ENCODE assay signal across 8 cellular contexts in the genomic region with DNA sequence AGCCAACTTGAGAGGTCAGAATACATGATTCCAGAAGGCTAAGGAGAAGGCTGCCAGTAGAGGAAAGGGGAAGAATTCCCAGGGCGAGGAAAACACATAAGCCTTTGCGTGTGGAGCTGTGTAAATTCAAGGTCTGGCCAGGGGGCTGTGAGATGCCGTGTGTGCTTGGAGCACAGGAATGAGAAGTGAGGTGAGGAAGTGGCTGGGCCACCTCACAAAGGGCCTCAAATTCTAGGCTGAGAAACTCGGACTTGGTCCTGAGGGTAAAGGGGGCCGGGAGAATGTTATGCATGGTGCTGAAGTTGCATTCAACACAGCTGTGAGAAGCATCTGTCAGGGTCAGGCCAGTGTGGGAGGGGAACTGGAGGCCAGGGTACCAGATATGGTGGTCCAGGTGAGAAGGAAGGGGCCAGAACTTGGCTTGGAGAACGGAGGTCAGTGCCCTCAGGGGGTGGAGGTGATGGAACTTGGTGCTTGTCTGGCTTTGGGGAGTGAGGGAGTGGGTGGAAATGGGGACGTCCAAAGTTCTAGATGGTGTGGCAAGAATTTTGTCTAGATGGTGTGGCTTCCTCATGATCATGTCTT. TPM values are rescaled to one million over a fixed set of nuclear protein-coding genes. Genes with fewer than 3 reads are reported as not detected.
DNase-seq lines count a peak whose midpoint lies in the region; ATAC-seq and TF ChIP-seq lines count a peak whose summit lies in the region.

No MANE protein-coding gene starts in this region.

- H2BK5ac ChIP-seq in H9 (ENCODE audit: insufficient read length, low read length): no peak overlapping the region

- H3T11ph ChIP-seq in H9 (ENCODE audit: low read length): no peak overlapping the region

- H3K9me3 ChIP-seq in H9 (ENCODE audit: control insufficient read depth, low read depth, low read length) (no peaks in the 10 kb centered on the region), hepatocyte (ENCODE audit: low read depth) (no peaks in the 10 kb centered on the region)

- peak overlapping the region; percentile 85 for H3K4me2 ChIP-seq in H9 (ENCODE audit: insufficient read depth, insufficient read length, low read length)
- H3K4me2 ChIP-seq in hepatocyte: peak overlapping the region; percentile 90

- peak overlapping the region; percentile 72 for H3K4me3 ChIP-seq in hepatocyte
- H3K4me3 ChIP-seq in skin epidermis: peak overlapping the region; percentile 86 to 98 (median 95)

- CTCF ChIA-PET in activated CD8-positive, alpha-beta T cell treated with anti-CD3 and anti-CD28 coated beads, Interleukin-2, amount 10 ng/mL, durations not matched to agents 7 days and 5 days (lab: Charles Lee): interaction anchor here (1.1 to 2.9 kb wide), 4 partner anchors 10 to 132 kb away, joined by 4 to 17 read pairs (median 10); partner anchors contain the start of gene U2AF2

- H3K4me1 ChIP-seq in H9 (ENCODE audit: insufficient read depth, low read length) (0 out of 2 replicates have a peak, but pooled peaks cover 2% of the 10 kb centered on the region), hepatocyte (ENCODE audit: insufficient read depth) (peaks cover 18% of the 10 kb centered on the region)

- H3K4ac ChIP-seq in H9 (ENCODE audit: low read depth, low read length): no peak overlapping the region

- H3K27ac Mint-ChIP-seq in H9: peak overlapping the region in 1 of 3 experiments; percentile 100; a peak in 2 of 7 replicates
- peak overlapping the region; percentile 100 for H3K27ac Mint-ChIP-seq in activated CD8-positive, alpha-beta T cell treated with anti-CD3 and anti-CD28 coated beads, Interleukin-2, amount 10 ng/mL, durations not matched to agents 7 days and 5 days

- H2BK20ac ChIP-seq in H9 (ENCODE audit: low read depth, low read length, poor library complexity, severe bottlenecking): no peak overlapping the region

- POLR2A ChIA-PET in activated CD8-positive, alpha-beta T cell treated with anti-CD3 and anti-CD28 coated beads, Interleukin-2, amount 10 ng/mL, durations not matched to agents 7 days and 5 days (lab: Charles Lee): interaction anchor here (0.7 to 2.7 kb wide), 5 partner anchors 9 to 37 kb away, joined by 3 to 8 read pairs (median 3); partner anchors contain the start of genes CCDC106 and FIZ1

- H3K27ac ChIP-seq in H9 (ENCODE audit: insufficient read length, low read depth, low read length) (no peak overlapping the region), hepatocyte (peak overlapping the region; percentile 96), skin epidermis (peak overlapping the region in 18 of 21 experiments; percentile 89 to 99 (median 98))

- peak overlapping the region; percentile 100 for H3K4me3 Mint-ChIP-seq in H9
- H3K4me3 Mint-ChIP-seq in activated CD8-positive, alpha-beta T cell treated with anti-CD3 and anti-CD28 coated beads, Interleukin-2, amount 10 ng/mL, durations not matched to agents 7 days and 5 days: peak overlapping the region; percentile 100

- no peak for ATAC-seq in activated CD8-positive, alpha-beta T cell treated with anti-CD3 and anti-CD28 coated beads, Interleukin-2, amount 10 ng/mL, durations not matched to agents 7 days and 5 days
- no peak for ATAC-seq in HG02981 (IDR thresholded peaks at IDR 0.05; ENCODE audit: unreplicated experiment)

- H4K20me1 ChIP-seq in H9 (ENCODE audit: control insufficient read depth, insufficient read depth, insufficient read length) (no peaks in the 10 kb centered on the region), hepatocyte (ENCODE audit: insufficient read depth, poor library complexity, severe bottlenecking) (no peaks in the 10 kb centered on the region)

- H3K9ac ChIP-seq in H9 (ENCODE audit: extremely low read depth, insufficient read length, low read length): peak overlapping the region; percentile 11

- H4K91ac ChIP-seq in H9 (ENCODE audit: insufficient read length, low read depth, low read length): no peak overlapping the region

- H2BK120ac ChIP-seq in H9 (ENCODE audit: low read depth, low read length, poor library complexity, severe bottlenecking): no peak overlapping the region

- H3K79me1 ChIP-seq in H9 (ENCODE audit: insufficient read depth, low read depth, low read length, poor library complexity, severe bottlenecking): peaks cover 6% of the 10 kb centered on the region

- H2AFZ ChIP-seq in H9 (ENCODE audit: low read length) (no peak overlapping the region), hepatocyte (no peak overlapping the region)

- H4K5ac ChIP-seq in H9 (ENCODE audit: insufficient read length, low read depth, low read length): no peak overlapping the region

- H3K23me2 ChIP-seq in H9 (ENCODE audit: insufficient read length, low read depth, low read length, poor library complexity, severe bottlenecking): peaks cover 7% of the 10 kb centered on the region

- H3K27me3 Mint-ChIP-seq in H9 (ENCODE audit: low read depth): peaks cover 3% of the 10 kb centered on the region; the same call in 1 of the 2 replicates
- H3K27me3 Mint-ChIP-seq in activated CD8-positive, alpha-beta T cell treated with anti-CD3 and anti-CD28 coated beads, Interleukin-2, amount 10 ng/mL, durations not matched to agents 7 days and 5 days (ENCODE audit: low read depth): no peaks in the 10 kb centered on the region

- DNase-seq in H9 (no peak), hepatocyte (ENCODE audit: low spot score) (no peak), NCI-H526 treated with DMSO at 0.1 percent for 48 hours (lab: John Stamatoyannopoulos, UW) (no peak)
- no peak for DNase-seq in activated CD8-positive, alpha-beta T cell treated with anti-CD3 and anti-CD28 coated beads, Interleukin-2, amount 10 ng/mL, durations not matched to agents 7 days and 5 days
- DNase-seq in stimulated activated CD4-positive, alpha-beta T cell treated with anti-CD3 and anti-CD28 coated beads, Interleukin-1b, Interleukin-23, amount 100 ng/mL, for 48 hours: no peak
- DNase-seq in stimulated activated CD4-positive, alpha-beta T cell treated with anti-CD3 and anti-CD28 coated beads, Interleukin-2, amount 100 ng/mL, for 48 hours: no peak

- H3K18ac ChIP-seq in H9 (ENCODE audit: insufficient read length, low read depth, low read length): no peak overlapping the region

- H3K79me2 ChIP-seq in H9 (ENCODE audit: insufficient read depth, low read length) (peaks cover 10% of the 10 kb centered on the region; the same call in 1 of the 2 replicates), hepatocyte (peaks cover 59% of the 10 kb centered on the region)

- H3K36me3 ChIP-seq in hepatocyte (replicated peaks; ENCODE audit: insufficient read depth, low read depth): no peaks in the 10 kb centered on the region

- WGBS in H9 (ENCODE audit: extremely low coverage, insufficient read length, low lambda C conversion rate): no CpG with 5 or more reads among the region's 7 CpGs
- WGBS in hepatocyte (ENCODE audit: low lambda C conversion rate, missing lambda C conversion rate): 78% methylated on average over 7 of the region's 7 CpGs

- no peak overlapping the region for H4K8ac ChIP-seq in H9 (replicated peaks; ENCODE audit: insufficient read length, low read depth, low read length)

- peaks cover 22 to 37% of the 10 kb centered on the region in 2 experiments for H3K4me1 Mint-ChIP-seq in H9
- peaks cover 77% of the 10 kb centered on the region for H3K4me1 Mint-ChIP-seq in activated CD8-positive, alpha-beta T cell treated with anti-CD3 and anti-CD28 coated beads, Interleukin-2, amount 10 ng/mL, durations not matched to agents 7 days and 5 days (ENCODE audit: low read depth)

- no peak overlapping the region for H2BK15ac ChIP-seq in H9 (ENCODE audit: low read depth, low read length)

- no peaks in the 10 kb centered on the region for H3K27me3 ChIP-seq in H9 (ENCODE audit: insufficient read depth, low read length)
- H3K27me3 ChIP-seq in hepatocyte: no peaks in the 10 kb centered on the region

- no peak overlapping the region for H2BK12ac ChIP-seq in H9 (ENCODE audit: insufficient read length, low read depth, low read length)

- H2AK5ac ChIP-seq in H9 (ENCODE audit: insufficient read length, low read length): no peak overlapping the region

- TF ChIP-seq CTCF in H9 (conservative IDR thresholded peaks at IDR 0.05) (no peak), hepatocyte (IDR thresholded peaks at IDR 0.05; ENCODE audit: poor library complexity) (no peak)

- H3K14ac ChIP-seq in H9 (ENCODE audit: insufficient read depth, low read length): no peak overlapping the region

- H3K9me3 Mint-ChIP-seq in H9: no peaks in the 10 kb centered on the region; a peak in 1 of 5 replicates
- no peaks in the 10 kb centered on the region for H3K9me3 Mint-ChIP-seq in activated CD8-positive, alpha-beta T cell treated with anti-CD3 and anti-CD28 coated beads, Interleukin-2, amount 10 ng/mL, durations not matched to agents 7 days and 5 days (ENCODE audit: insufficient read depth)

- no peaks in the 10 kb centered on the region for H3K9me2 ChIP-seq in hepatocyte (replicated peaks; ENCODE audit: insufficient read depth)

- no peak overlapping the region for H3K56ac ChIP-seq in H9 (ENCODE audit: insufficient read length, low read depth, low read length)

- H3K36me3 Mint-ChIP-seq in H9 (ENCODE audit: insufficient read depth in 1 of 3, low read depth in 3 of 3): peaks cover 10 to 15% (median 14%) of the 10 kb centered on the region in 3 experiments
- H3K36me3 Mint-ChIP-seq in activated CD8-positive, alpha-beta T cell treated with anti-CD3 and anti-CD28 coated beads, Interleukin-2, amount 10 ng/mL, durations not matched to agents 7 days and 5 days (ENCODE audit: low read depth): peaks cover 29% of the 10 kb centered on the region

- H3K23ac ChIP-seq in H9 (ENCODE audit: insufficient read length, low read depth, low read length): no peak overlapping the region

RNA-seq across cellular contexts. Expression of gene ZNF580, which starts 4.9 kb away (rescaled TPM):
- total RNA-seq in H9 (2021) (22.4 and 22.8 TPM in 2 replicates), hepatocyte (6.1 and 10.1 TPM in 2 replicates)
- 10 to 100 TPM; 30.2 to 32.1 TPM for total RNA-seq in activated CD8-positive, alpha-beta T cell treated with anti-CD3 and anti-CD28 coated beads, Interleukin-2, amount 10 ng/mL, durations not matched to agents 7 days and 5 days
- 53.8 and 71.5 TPM in 2 replicates for polyA plus RNA-seq in hepatocyte

RNA-seq across cellular contexts. Expression of gene ZNF581, which starts 7.5 kb away (rescaled TPM):
- total RNA-seq in H9 (2021) (65.1 and 68.0 TPM in 2 replicates), hepatocyte (12.2 and 17.3 TPM in 2 replicates)
- 10 to 100 TPM; 22.7 to 24.4 TPM for total RNA-seq in activated CD8-positive, alpha-beta T cell treated with anti-CD3 and anti-CD28 coated beads, Interleukin-2, amount 10 ng/mL, durations not matched to agents 7 days and 5 days
- polyA plus RNA-seq in hepatocyte: 14.2 and 22.5 TPM in 2 replicates

RNA-seq across cellular contexts. Expression of gene ZNF784, which starts 11.6 kb away (rescaled TPM):
- total RNA-seq in H9 (2021): 9.9 and 10.7 TPM in 2 replicates
- 1 to 10 TPM; 5.2 to 5.3 TPM for total RNA-seq in activated CD8-positive, alpha-beta T cell treated with anti-CD3 and anti-CD28 coated beads, Interleukin-2, amount 10 ng/mL, durations not matched to agents 7 days and 5 days
- total RNA-seq in hepatocyte: 6.7 and 7.2 TPM in 2 replicates
- polyA plus RNA-seq in hepatocyte: 5.5 and 10.0 TPM in 2 replicates

RNA-seq across cellular contexts. Expression of gene CCDC106, which starts 12.1 kb away (rescaled TPM):
- 19.9 and 20.0 TPM in 2 replicates for total RNA-seq in H9 (2021)
- total RNA-seq in activated CD8-positive, alpha-beta T cell treated with anti-CD3 and anti-CD28 coated beads, Interleukin-2, amount 10 ng/mL, durations not matched to agents 7 days and 5 days: 1 to 10 TPM; 8.7 to 9.4 TPM
- 13.0 and 18.3 TPM in 2 replicates for total RNA-seq in hepatocyte
- polyA plus RNA-seq in hepatocyte: 30.5 and 31.7 TPM in 2 replicates

RNA-seq across cellular contexts. Expression of gene U2AF2, which starts 18.9 kb away (rescaled TPM):
- total RNA-seq in H9 (2021) (321 and 342 TPM in 2 replicates), hepatocyte (94.6 and 99.6 TPM in 2 replicates)
- 100 to 1,000 TPM; 296 to 321 TPM for total RNA-seq in activated CD8-positive, alpha-beta T cell treated with anti-CD3 and anti-CD28 coated beads, Interleukin-2, amount 10 ng/mL, durations not matched to agents 7 days and 5 days
- polyA plus RNA-seq in hepatocyte: 16.1 and 18.0 TPM in 2 replicates
